ENCODE assay signal across 8 cellular contexts in the genomic region with DNA sequence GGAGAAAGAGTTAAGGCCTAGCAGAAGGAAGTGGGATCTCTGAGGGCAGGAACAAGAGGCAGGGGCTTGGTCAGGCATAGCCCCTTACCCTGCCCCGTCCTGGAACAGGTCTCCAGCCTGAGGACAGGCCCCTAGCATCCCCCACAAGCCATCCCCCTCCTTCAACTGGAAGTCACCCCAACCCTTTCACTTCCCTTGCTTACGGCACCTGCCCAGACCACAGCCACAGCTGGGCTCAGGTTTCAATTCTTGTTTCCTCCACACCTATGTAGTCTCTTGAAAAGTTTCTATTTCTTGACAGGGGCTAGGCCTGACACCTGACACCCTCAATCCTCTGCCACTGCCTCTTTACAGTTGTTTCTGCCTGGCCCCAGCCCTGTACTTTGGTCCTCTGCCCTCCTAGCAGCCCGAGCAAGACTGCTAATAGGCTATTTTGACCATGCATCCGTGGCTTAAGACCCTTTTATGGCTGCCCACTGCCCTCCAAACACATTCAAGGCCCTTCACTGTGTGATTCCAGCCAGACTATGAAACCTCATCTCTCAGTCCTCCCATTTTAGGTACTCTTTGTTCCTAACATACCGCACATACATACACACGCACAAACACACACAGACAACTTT. TPM values are rescaled to one million over a fixed set of nuclear protein-coding genes. Genes with fewer than 3 reads are reported as not detected.
A peak's percentile ranks its signal among the peaks of the same experiment; 100 is the strongest.
DNase-seq lines count a peak whose midpoint lies in the region; ATAC-seq and TF ChIP-seq lines count a peak whose summit lies in the region.

No MANE protein-coding gene starts in this region.

- H3K27me3 Mint-ChIP-seq in activated T-cell treated with anti-CD3 and anti-CD28 coated beads, Interleukin-2, amount 50 U/mL, for 24 hours = no peaks in the 10 kb centered on the region
- H3K27me3 Mint-ChIP-seq in naive thymus-derived CD4-positive, alpha-beta T cell = no peaks in the 10 kb centered on the region

- H3K4me3 ChIP-seq in naive thymus-derived CD4-positive, alpha-beta T cell (ENCODE audit: low read length) = no peak overlapping the region
- H3K4me3 ChIP-seq in brain microvascular endothelial cell (ENCODE audit: low read depth, low read length) (no peak overlapping the region), ovary (no peak overlapping the region)

- in situ Hi-C loops in brain microvascular endothelial cell (cut with HindIII; ENCODE audit: low pct_ligation_motif_present, low sequenced_read_pairs) = no loop called here

- TF ChIP-seq POLR2A in ovary (IDR thresholded peaks at IDR 0.05) = no peak

- no peaks in the 10 kb centered on the region for H3K9me3 ChIP-seq in naive thymus-derived CD4-positive, alpha-beta T cell (ENCODE audit: control insufficient read depth in 2 of 3, low read length in 3 of 3)
- H3K9me3 ChIP-seq in ovary = no peaks in the 10 kb centered on the region

- H3K4me1 Mint-ChIP-seq in activated T-cell treated with anti-CD3 and anti-CD28 coated beads, Interleukin-2, amount 50 U/mL, for 24 hours (ENCODE audit: low read depth) = peaks cover 52% of the 10 kb centered on the region
- peaks cover 46 to 84% (median 71%) of the 10 kb centered on the region in 7 donors for H3K4me1 Mint-ChIP-seq in naive thymus-derived CD4-positive, alpha-beta T cell

- no peak for TF ChIP-seq EP300 in ovary (IDR thresholded peaks at IDR 0.05)

- H3K36me3 ChIP-seq in naive thymus-derived CD4-positive, alpha-beta T cell (ENCODE audit: control insufficient read depth in 2 of 3, insufficient read depth in 3 of 3, low read length in 3 of 3) = no peaks in the 10 kb centered on the region
- no peaks in the 10 kb centered on the region for H3K36me3 ChIP-seq in brain microvascular endothelial cell (replicated peaks)
- no peaks in the 10 kb centered on the region for H3K36me3 ChIP-seq in ovary

- no peaks in the 10 kb centered on the region for H3K27me3 ChIP-seq in naive thymus-derived CD4-positive, alpha-beta T cell (ENCODE audit: control insufficient read depth in 2 of 2, insufficient read depth in 2 of 2, low read length in 2 of 2)
- H3K27me3 ChIP-seq in brain microvascular endothelial cell (replicated peaks) (no peaks in the 10 kb centered on the region), ovary (no peaks in the 10 kb centered on the region)

- TF ChIP-seq CTCF in GM10248 (IDR thresholded peaks at IDR 0.05; ENCODE audit: control extremely low read depth, extremely low read depth, low read depth, missing control alignments) (no peak), brain microvascular endothelial cell (IDR thresholded peaks at IDR 0.05; ENCODE audit: low read depth, low read length, missing control alignments) (no peak), ovary (IDR thresholded peaks at IDR 0.05) (no peak)

- WGBS in ovary, 3 donors = 84 to 90% (median 87%) methylated on average over 6 of the region's 6 CpGs

- H3K27ac ChIP-seq in naive thymus-derived CD4-positive, alpha-beta T cell (ENCODE audit: low read depth, low read length) = peak overlapping the region; percentile 61
- H3K27ac ChIP-seq in brain microvascular endothelial cell (no peak overlapping the region), ovary (no peak overlapping the region)

- peak; percentile 62 for ATAC-seq in GM21381 (IDR thresholded peaks at IDR 0.05; ENCODE audit: unreplicated experiment)
- ATAC-seq in HG03571 (IDR thresholded peaks at IDR 0.05; ENCODE audit: unreplicated experiment) = peak; percentile 67
- ATAC-seq in naive thymus-derived CD4-positive, alpha-beta T cell = peak; percentile 78

- intact Hi-C loops in naive thymus-derived CD4-positive, alpha-beta T cell (cut with micrococcal nuclease) = loop anchor here (1.0 kb wide), 2 partner anchors 10 to 11 kb away; a partner anchor contains a TSS
- intact Hi-C loops in ovary (cut with DNase I) = no loop called here

- POLR2A ChIA-PET in GM10248 (lab: Yijun Ruan, JAX) = interaction anchor here (0.6 to 1.2 kb wide), 2 partner anchors 11 to 360 kb away, joined by 4 to 6 read pairs; a partner anchor contains a TSS
- POLR2A ChIA-PET in naive thymus-derived CD4-positive, alpha-beta T cell (lab: Charles Lee) = interaction anchor here (0.7 to 4.7 kb wide), 4 partner anchors 10 to 231 kb away, joined by 3 to 28 read pairs (median 4); a partner anchor contains a TSS

- H3K27ac Mint-ChIP-seq in activated T-cell treated with anti-CD3 and anti-CD28 coated beads, Interleukin-2, amount 50 U/mL, for 24 hours = peak overlapping the region; percentile 53
- H3K27ac Mint-ChIP-seq in naive thymus-derived CD4-positive, alpha-beta T cell = peak overlapping the region; percentile 50 to 99 (median 84)

- no peaks in the 10 kb centered on the region for H3K9me3 Mint-ChIP-seq in activated T-cell treated with anti-CD3 and anti-CD28 coated beads, Interleukin-2, amount 50 U/mL, for 24 hours
- no peaks in the 10 kb centered on the region for H3K9me3 Mint-ChIP-seq in naive thymus-derived CD4-positive, alpha-beta T cell

- H3K4me1 ChIP-seq in naive thymus-derived CD4-positive, alpha-beta T cell (ENCODE audit: control insufficient read depth in 2 of 2, insufficient read depth in 2 of 2, low read length in 2 of 2) = peaks cover 42 to 53% of the 10 kb centered on the region in 2 donors
- H3K4me1 ChIP-seq in ovary (ENCODE audit: insufficient read depth) = peaks cover 6% of the 10 kb centered on the region

- no peaks in the 10 kb centered on the region for H3K36me3 Mint-ChIP-seq in activated T-cell treated with anti-CD3 and anti-CD28 coated beads, Interleukin-2, amount 50 U/mL, for 24 hours (ENCODE audit: low read depth)
- peaks cover 0 to 5% (median 0%) of the 10 kb centered on the region in 5 donors for H3K36me3 Mint-ChIP-seq in naive thymus-derived CD4-positive, alpha-beta T cell

- no peak overlapping the region for H3K4me3 Mint-ChIP-seq in activated T-cell treated with anti-CD3 and anti-CD28 coated beads, Interleukin-2, amount 50 U/mL, for 24 hours
- H3K4me3 Mint-ChIP-seq in naive thymus-derived CD4-positive, alpha-beta T cell = peak overlapping the region; percentile 4 to 64 (median 54)

- CTCF ChIA-PET in GM10248 (lab: Yijun Ruan, JAX) = interaction anchor here (1.1 to 4.2 kb wide), 7 partner anchors 8 to 65 kb away, joined by 3 to 34 read pairs (median 4); a partner anchor contains a TSS
- CTCF ChIA-PET in naive thymus-derived CD4-positive, alpha-beta T cell (lab: Charles Lee) = interaction anchor here (2.8 kb wide), 1 partner anchor 10 kb away, joined by 12 read pairs; a partner anchor contains a TSS

- DNase-seq in GM10248 (ENCODE audit: extremely low spot score) (peak; percentile 84), brain microvascular endothelial cell (no peak), NCI-H82 treated with DMSO at 0.1 percent for 48 hours (lab: John Stamatoyannopoulos, UW; ENCODE audit: unreplicated experiment) (no peak), ovary (no peak)
- peak; percentile 58 for DNase-seq in activated T-cell treated with anti-CD3 and anti-CD28 coated beads, Interleukin-2, amount 50 U/mL, for 24 hours
- DNase-seq in naive thymus-derived CD4-positive, alpha-beta T cell = peak in 7 of 9 donors; percentile 14 to 53 (median 38)

RNA-seq across cellular contexts. Expression of a gene that starts 10.9 kb away (rescaled TPM):
- total RNA-seq in naive thymus-derived CD4-positive, alpha-beta T cell = 10 to 100 TPM; 48.3 to 69.9 (median 49.6) TPM
- 10 to 100 TPM; 18.3 to 20.2 TPM for polyA plus RNA-seq in naive thymus-derived CD4-positive, alpha-beta T cell
- 10 to 100 TPM; 18.6 to 68.5 (median 53.8) TPM for total RNA-seq in ovary
- polyA plus RNA-seq in ovary = 10 to 100 TPM; 28.8 to 67.3 TPM

Comparison
In these comparisons a context has a peak if more than half of its experiments do, and no peak if none do; other contexts are left out.
1. DNase-seq: peak in GM10248 (single experiment), activated T-cell treated with anti-CD3 and anti-CD28 coated beads, Interleukin-2, amount 50 U/mL, for 24 hours (single experiment) and naive thymus-derived CD4-positive, alpha-beta T cell (7 of 9); none in brain microvascular endothelial cell (single experiment), NCI-H82 treated with DMSO at 0.1 percent for 48 hours (single experiment) and ovary (0 of 5).
2. intact Hi-C loops: an anchor here in naive thymus-derived CD4-positive, alpha-beta T cell (1.0 kb wide); none called in ovary.
3. Peak in every context shown above with its lines, with median percentiles within 50 percentile points of each other: ATAC-seq.